Comparison of ENCODE assay signal across 1 cellular context in the genomic region with DNA sequence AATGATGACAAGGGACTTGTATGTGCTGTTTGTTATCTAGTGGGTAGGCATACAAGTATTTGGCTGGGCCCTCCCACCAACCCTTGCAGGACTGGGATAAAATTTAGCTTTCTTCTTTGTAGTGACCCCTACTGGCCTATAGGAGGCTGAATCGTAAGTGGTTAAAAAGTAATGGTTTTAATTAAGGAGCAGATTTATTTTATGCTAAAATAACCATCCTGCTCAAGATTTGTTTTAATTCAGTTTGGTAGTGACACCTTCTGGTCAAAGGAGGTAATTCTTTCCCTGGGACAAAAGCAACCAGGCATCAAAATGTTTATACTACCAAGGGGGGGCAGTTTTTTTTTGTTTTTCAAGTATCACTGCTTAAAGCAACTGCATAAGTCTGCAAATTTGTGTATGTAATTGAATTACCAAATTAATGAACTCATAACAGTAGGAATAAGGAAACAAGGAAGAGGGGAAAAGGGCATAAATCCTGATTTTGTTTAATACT.
TF ChIP-seq lines count a peak whose summit lies in the region.

No MANE protein-coding gene starts in this region.

TF ChIP-seq in SK-N-SH, 30 proteins besides CTCF, POLR2A, EP300 and RAD21 (continued from another document):
- no peak for TF ChIP-seq JUND (IDR thresholded peaks at IDR 0.05)
- TF ChIP-seq MEF2A (IDR thresholded peaks at IDR 0.05; ENCODE audit: borderline replicate concordance, low read depth) = no peak
- peak; percentile 88 for TF ChIP-seq TCF12 (IDR thresholded peaks at IDR 0.05)
- TF ChIP-seq MXI1 (IDR thresholded peaks at IDR 0.05; ENCODE audit: low read depth, low read length) = no peak
- no peak for TF ChIP-seq FOXM1 (IDR thresholded peaks at IDR 0.05; ENCODE audit: low read depth)
- peak; percentile 69 for TF ChIP-seq SMC3 (IDR thresholded peaks at IDR 0.05; ENCODE audit: low read depth, low read length)
- TF ChIP-seq NRF1 (IDR thresholded peaks at IDR 0.05; ENCODE audit: low read depth, low read length) = no peak
- no peak for TF ChIP-seq RCOR1 (IDR thresholded peaks at IDR 0.05; ENCODE audit: low read length)
- TF ChIP-seq ZBTB33 (IDR thresholded peaks at IDR 0.05; ENCODE audit: borderline replicate concordance, low read depth) = no peak
- TF ChIP-seq YY1 (IDR thresholded peaks at IDR 0.05; ENCODE audit: low read depth) = no peak
- TF ChIP-seq, protein P1, sequence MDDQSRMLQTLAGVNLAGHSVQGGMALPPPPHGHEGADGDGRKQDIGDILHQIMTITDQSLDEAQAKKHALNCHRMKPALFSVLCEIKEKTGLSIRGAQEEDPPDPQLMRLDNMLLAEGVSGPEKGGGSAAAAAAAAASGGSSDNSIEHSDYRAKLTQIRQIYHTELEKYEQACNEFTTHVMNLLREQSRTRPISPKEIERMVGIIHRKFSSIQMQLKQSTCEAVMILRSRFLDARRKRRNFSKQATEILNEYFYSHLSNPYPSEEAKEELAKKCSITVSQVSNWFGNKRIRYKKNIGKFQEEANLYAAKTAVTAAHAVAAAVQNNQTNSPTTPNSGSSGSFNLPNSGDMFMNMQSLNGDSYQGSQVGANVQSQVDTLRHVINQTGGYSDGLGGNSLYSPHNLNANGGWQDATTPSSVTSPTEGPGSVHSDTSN (IDR thresholded peaks at IDR 0.05) = no peak
- peak; percentile 49 for TF ChIP-seq POLR2AphosphoS5 (IDR thresholded peaks at IDR 0.05; ENCODE audit: low read depth, low read length)
- no peak for TF ChIP-seq IRF3 (IDR thresholded peaks at IDR 0.05; ENCODE audit: low read depth, low read length)
